Comparison of ENCODE assay signal across 34 cellular contexts in the genomic region with DNA sequence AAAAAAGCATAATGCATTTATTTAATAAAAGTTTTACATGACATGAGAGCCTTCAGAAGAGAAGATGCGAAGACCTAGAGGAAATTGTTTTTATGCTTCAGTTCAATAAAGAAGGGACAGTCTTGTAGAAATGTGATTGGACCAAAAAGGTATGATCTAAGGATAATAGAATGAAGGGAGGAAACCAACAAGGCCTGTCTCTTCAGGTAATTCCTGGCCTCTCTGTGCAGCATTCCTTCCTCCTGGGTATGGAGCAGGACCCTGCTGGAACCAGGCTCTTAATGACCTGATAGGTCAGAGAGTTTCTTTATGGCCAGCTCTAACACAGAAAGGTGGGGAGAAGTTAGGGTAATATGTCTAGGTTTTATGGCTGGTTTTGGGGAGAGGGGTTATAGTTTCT.
"Had no signal": no experiment of that assay in that cellular context is flagged by ENCODE, and none has a peak within 500 bp of the region (broad histone marks: within the 10 kb centered on the region; RNA-seq: fewer than 3 reads in every experiment).

No MANE protein-coding gene starts in this region.

- H3K9me3 ChIP-seq: breast epithelium had no signal

- DNase-seq: activated CD4-positive, alpha-beta T cell treated with anti-CD3 and anti-CD28 coated beads for 1 hour; activated CD4-positive, alpha-beta T cell treated with anti-CD3 and anti-CD28 coated beads for 48 hours; activated CD4-positive, alpha-beta T cell treated with anti-CD3 and anti-CD28 coated beads, Interleukin-2, amount 50 U/mL, for 4 hours; activated CD4-positive, CD25-positive, alpha-beta regulatory T cell; activated CD8-positive, alpha-beta T cell treated with anti-CD3 and anti-CD28 coated beads for 36 hours; activated effector memory CD4-positive, alpha-beta T cell treated with anti-CD3 and anti-CD28 coated beads, Interleukin-2, amount 50 U/mL, for 16 hours; activated naive CD4-positive, alpha-beta T cell; activated naive CD4-positive, alpha-beta T cell treated with anti-CD3 and anti-CD28 coated beads, Interleukin-2, amount 50 U/mL, for 16 hours; activated naive CD8-positive, alpha-beta T cell treated with anti-CD3 and anti-CD28 coated beads for 36 hours; activated T-cell treated with anti-CD3 and anti-CD28 coated beads, Interleukin-2, amount 50 U/mL, for 1 hour; activated T-cell treated with anti-CD3 and anti-CD28 coated beads, Interleukin-2, amount 50 U/mL, for 72 hours; amniotic stem cell; aorta; caudate nucleus; cerebellar nuclear complex; Karpas-422; KBM-7; NCI-H1105; NCI-H1417 treated with DMSO at 0.1 percent for 48 hours; NCI-H187 treated with DMSO at 0.1 percent for 48 hours; NCI-H2081; NCI-H2171 treated with DMSO at 0.1 percent for 48 hours; NCI-H2227 treated with DMSO at 0.1 percent for 48 hours; NCI-H446 treated with DMSO at 0.1 percent for 48 hours; NCI-H524; Right ventricle myocardium superior; SW 1271; T-helper 1 cell; T-helper 2 cell; T-helper 9 cell; WERI-Rb-1 had no signal

- H3K27ac ChIP-seq: breast epithelium, RWPE1, WERI-Rb-1 had no signal

- H3K4me1 Mint-ChIP-seq: activated naive CD8-positive, alpha-beta T cell treated with anti-CD3 and anti-CD28 coated beads for 36 hours; activated T-helper 17 cell treated with anti-CD3 and anti-CD28 coated beads, Interleukin-2, amount 50 U/mL, for 72 hours had no signal

- H3K27me3 Mint-ChIP-seq: activated CD8-positive, alpha-beta T cell treated with anti-CD3 and anti-CD28 coated beads for 36 hours had no signal

- H3K4me1 ChIP-seq: breast epithelium had no signal

- H3K36me3 ChIP-seq: breast epithelium, WERI-Rb-1 had no signal

- H3K9me3 Mint-ChIP-seq: activated CD8-positive, alpha-beta T cell treated with anti-CD3 and anti-CD28 coated beads for 36 hours; activated naive CD8-positive, alpha-beta T cell treated with anti-CD3 and anti-CD28 coated beads for 36 hours; activated T-cell treated with anti-CD3 and anti-CD28 coated beads, Interleukin-2, amount 50 U/mL, for 72 hours; activated T-helper 17 cell treated with anti-CD3 and anti-CD28 coated beads, Interleukin-2, amount 50 U/mL, for 72 hours had no signal

- H3K36me3 Mint-ChIP-seq: activated naive CD8-positive, alpha-beta T cell treated with anti-CD3 and anti-CD28 coated beads for 36 hours had no signal

- H3K4me3 ChIP-seq: breast epithelium had no signal

- ATAC-seq: activated CD8-positive, alpha-beta T cell treated with anti-CD3 and anti-CD28 coated beads for 36 hours; activated T-cell treated with anti-CD3 and anti-CD28 coated beads, Interleukin-2, amount 50 U/mL, for 72 hours; activated T-helper 17 cell treated with anti-CD3 and anti-CD28 coated beads, Interleukin-2, amount 50 U/mL, for 72 hours had no signal

- H3K27me3 ChIP-seq: breast epithelium had no signal

- H3K4me3 Mint-ChIP-seq: activated CD8-positive, alpha-beta T cell treated with anti-CD3 and anti-CD28 coated beads for 36 hours; activated naive CD8-positive, alpha-beta T cell treated with anti-CD3 and anti-CD28 coated beads for 36 hours; activated T-cell treated with anti-CD3 and anti-CD28 coated beads, Interleukin-2, amount 50 U/mL, for 72 hours; activated T-helper 17 cell treated with anti-CD3 and anti-CD28 coated beads, Interleukin-2, amount 50 U/mL, for 72 hours had no signal

- H3K27ac Mint-ChIP-seq: activated CD8-positive, alpha-beta T cell treated with anti-CD3 and anti-CD28 coated beads for 36 hours; activated naive CD8-positive, alpha-beta T cell treated with anti-CD3 and anti-CD28 coated beads for 36 hours; activated T-cell treated with anti-CD3 and anti-CD28 coated beads, Interleukin-2, amount 50 U/mL, for 72 hours; activated T-helper 17 cell treated with anti-CD3 and anti-CD28 coated beads, Interleukin-2, amount 50 U/mL, for 72 hours had no signal
